In the genomic region with DNA sequence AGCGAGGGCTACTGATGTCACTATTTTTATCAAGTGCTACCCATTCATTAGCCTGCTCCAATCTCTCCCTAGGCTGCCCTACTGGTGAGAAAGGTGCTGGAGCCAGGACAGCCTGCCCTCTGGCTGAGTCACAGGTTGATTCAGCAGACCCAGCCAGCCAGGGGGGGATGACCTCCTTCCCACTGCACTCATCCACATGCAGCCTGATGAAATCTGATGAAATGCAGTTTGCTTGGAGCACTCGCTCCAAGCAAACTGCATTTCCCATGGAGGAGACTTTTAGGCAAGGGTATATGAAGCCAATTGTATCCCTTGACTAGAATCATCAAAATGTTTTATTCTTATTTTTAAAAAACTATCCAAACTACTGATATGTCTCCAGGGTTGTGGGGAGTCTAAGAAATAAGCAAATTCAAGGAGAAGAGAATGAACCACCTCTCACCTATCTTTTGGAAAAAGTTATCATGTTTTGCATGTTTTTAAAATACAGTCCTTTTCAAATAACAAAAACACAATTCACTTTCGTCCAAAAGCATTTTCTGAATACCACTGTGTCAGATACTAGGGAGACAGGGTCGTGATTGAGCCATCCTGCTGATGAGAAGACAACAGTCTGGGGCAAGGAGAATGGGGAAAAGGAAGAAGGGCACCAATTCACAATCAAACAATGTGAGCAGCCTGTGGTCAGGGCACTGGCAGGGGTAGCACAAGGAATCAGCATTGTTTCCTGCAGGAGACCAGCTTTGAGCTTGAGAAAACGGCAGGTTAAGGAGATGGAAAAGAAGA, we compare ENCODE assay signal across 10 cellular contexts.
A peak's percentile ranks its signal among the peaks of the same experiment; 100 is the strongest.
DNase-seq lines count a peak whose midpoint lies in the region; ATAC-seq and TF ChIP-seq lines count a peak whose summit lies in the region.
"Had no signal": no experiment of that assay in that cellular context is flagged by ENCODE, and none has a peak within 500 bp of the region (broad histone marks: within the 10 kb centered on the region; RNA-seq: fewer than 3 reads in every experiment).

No MANE protein-coding gene starts in this region.

- H3K27me3 ChIP-seq in fibroblast of lung (ENCODE audit: control insufficient read depth, insufficient read depth, low read length), result no peaks in the 10 kb centered on the region

- H2AFZ ChIP-seq in fibroblast of lung (ENCODE audit: low read length), result no peak overlapping the region

- no peaks in the 10 kb centered on the region for H3K36me3 Mint-ChIP-seq in neural crest cell (ENCODE audit: low read depth)
- no peaks in the 10 kb centered on the region for H3K36me3 Mint-ChIP-seq in activated T-helper 2 cell treated with anti-CD3 and anti-CD28 coated beads, Interferon-gamma antibody, Interleukin-2, Interleukin-4, amounts not matched to agents 10 μg/mL and 5 μg/mL and 100 μg/mL, durations not matched to agents 14 hours and 24 hours and 36 hours (ENCODE audit: low read depth)
- no peaks in the 10 kb centered on the region for H3K36me3 Mint-ChIP-seq in activated naive CD8-positive, alpha-beta T cell treated with anti-CD3 and anti-CD28 coated beads for 36 hours
- H3K36me3 Mint-ChIP-seq: activated naive CD4-positive, alpha-beta T cell treated with anti-CD3 and anti-CD28 coated beads, Interleukin-2, amount 50 U/mL, for 72 hours had no signal

- H3K4me2 ChIP-seq in fibroblast of lung (ENCODE audit: extremely low read depth, insufficient read depth, low read length), result no peak overlapping the region

- DNase-seq in Daoy (ENCODE audit: low read depth) (peak; percentile 96), RPMI7951 (ENCODE audit: low read depth) (peak; percentile 85), fibroblast of lung (ENCODE audit: low read depth in 2 of 2) (peak; percentile 97 to 98), neural crest cell (ENCODE audit: low read depth, low spot score) (no peak), activated gamma-delta T cell (lab: John Stamatoyannopoulos, UW) (no peak)
- no peak for DNase-seq in activated T-helper 2 cell treated with anti-CD3 and anti-CD28 coated beads, Interferon-gamma antibody, Interleukin-2, Interleukin-4, amounts not matched to agents 10 μg/mL and 5 μg/mL and 100 μg/mL, durations not matched to agents 14 hours and 24 hours and 36 hours (ENCODE audit: low spot score)
- no peak for DNase-seq in activated naive CD8-positive, alpha-beta T cell treated with anti-CD3 and anti-CD28 coated beads for 36 hours
- DNase-seq: stimulated activated naive CD4-positive, alpha-beta T cell had no signal

- no peaks in the 10 kb centered on the region for H3K36me3 ChIP-seq in fibroblast of lung (ENCODE audit: control insufficient read depth, insufficient read depth, low read length)

- no peak overlapping the region for H3K4me3 ChIP-seq in fibroblast of lung (replicated peaks in 1 of 4; ENCODE audit: control extremely low read depth in 1 of 4, insufficient read depth in 1 of 4, low read depth in 3 of 4, low read length in 4 of 4)

- TF ChIP-seq CTCF in fibroblast of lung (conservative IDR thresholded peaks at IDR 0.05 in 1 of 2, IDR thresholded peaks at IDR 0.05 in 1 of 2; ENCODE audit: low read depth in 1 of 2, low read length in 2 of 2) (peak in 1 of 2 donors; percentile 33), neural crest cell (conservative IDR thresholded peaks at IDR 0.05) (no peak)

- H3K27ac Mint-ChIP-seq in neural crest cell (ENCODE audit: unreplicated experiment), result peak overlapping the region; percentile 10
- no peak overlapping the region for H3K27ac Mint-ChIP-seq in activated T-helper 2 cell treated with anti-CD3 and anti-CD28 coated beads, Interferon-gamma antibody, Interleukin-2, Interleukin-4, amounts not matched to agents 10 μg/mL and 5 μg/mL and 100 μg/mL, durations not matched to agents 14 hours and 24 hours and 36 hours
- no peak overlapping the region for H3K27ac Mint-ChIP-seq in activated naive CD8-positive, alpha-beta T cell treated with anti-CD3 and anti-CD28 coated beads for 36 hours
- H3K27ac Mint-ChIP-seq: activated naive CD4-positive, alpha-beta T cell treated with anti-CD3 and anti-CD28 coated beads, Interleukin-2, amount 50 U/mL, for 72 hours had no signal

- H3K79me2 ChIP-seq in fibroblast of lung (ENCODE audit: control insufficient read depth, insufficient read depth, low read length), result no peaks in the 10 kb centered on the region

- peak overlapping the region; percentile 51 for H3K27ac ChIP-seq in fibroblast of lung (ENCODE audit: insufficient read depth, low read length)

- no peaks in the 10 kb centered on the region for H4K20me1 ChIP-seq in fibroblast of lung (ENCODE audit: control insufficient read depth, extremely low read depth, insufficient read depth, low read length)

- no peak overlapping the region for H3K4me3 Mint-ChIP-seq in neural crest cell
- no peak overlapping the region for H3K4me3 Mint-ChIP-seq in activated T-helper 2 cell treated with anti-CD3 and anti-CD28 coated beads, Interferon-gamma antibody, Interleukin-2, Interleukin-4, amounts not matched to agents 10 μg/mL and 5 μg/mL and 100 μg/mL, durations not matched to agents 14 hours and 24 hours and 36 hours (ENCODE audit: low read depth)
- H3K4me3 Mint-ChIP-seq in activated naive CD8-positive, alpha-beta T cell treated with anti-CD3 and anti-CD28 coated beads for 36 hours, result no peak overlapping the region

- peaks cover 12% of the 10 kb centered on the region for H3K4me1 Mint-ChIP-seq in neural crest cell
- no peaks in the 10 kb centered on the region for H3K4me1 Mint-ChIP-seq in activated T-helper 2 cell treated with anti-CD3 and anti-CD28 coated beads, Interferon-gamma antibody, Interleukin-2, Interleukin-4, amounts not matched to agents 10 μg/mL and 5 μg/mL and 100 μg/mL, durations not matched to agents 14 hours and 24 hours and 36 hours (ENCODE audit: low read depth)
- H3K4me1 Mint-ChIP-seq in activated naive CD8-positive, alpha-beta T cell treated with anti-CD3 and anti-CD28 coated beads for 36 hours, result no peaks in the 10 kb centered on the region

- no peak for ATAC-seq in GM18498 (IDR thresholded peaks at IDR 0.05; ENCODE audit: unreplicated experiment)

- peaks cover 2% of the 10 kb centered on the region for H3K27me3 Mint-ChIP-seq in neural crest cell (ENCODE audit: low read depth)
- H3K27me3 Mint-ChIP-seq in activated T-helper 2 cell treated with anti-CD3 and anti-CD28 coated beads, Interferon-gamma antibody, Interleukin-2, Interleukin-4, amounts not matched to agents 10 μg/mL and 5 μg/mL and 100 μg/mL, durations not matched to agents 14 hours and 24 hours and 36 hours (ENCODE audit: low read depth), result no peaks in the 10 kb centered on the region
- no peaks in the 10 kb centered on the region for H3K27me3 Mint-ChIP-seq in activated naive CD8-positive, alpha-beta T cell treated with anti-CD3 and anti-CD28 coated beads for 36 hours

- no peaks in the 10 kb centered on the region for H3K9me3 ChIP-seq in fibroblast of lung (ENCODE audit: control insufficient read depth, insufficient read depth, low read depth, low read length)

- peaks cover 22% of the 10 kb centered on the region for H3K4me1 ChIP-seq in fibroblast of lung (ENCODE audit: control insufficient read depth, extremely low read depth, insufficient read depth, low read length)

- no peaks in the 10 kb centered on the region for H3K9me3 Mint-ChIP-seq in neural crest cell
- H3K9me3 Mint-ChIP-seq in activated T-helper 2 cell treated with anti-CD3 and anti-CD28 coated beads, Interferon-gamma antibody, Interleukin-2, Interleukin-4, amounts not matched to agents 10 μg/mL and 5 μg/mL and 100 μg/mL, durations not matched to agents 14 hours and 24 hours and 36 hours, result no peaks in the 10 kb centered on the region
- no peaks in the 10 kb centered on the region for H3K9me3 Mint-ChIP-seq in activated naive CD8-positive, alpha-beta T cell treated with anti-CD3 and anti-CD28 coated beads for 36 hours
- H3K9me3 Mint-ChIP-seq: activated naive CD4-positive, alpha-beta T cell treated with anti-CD3 and anti-CD28 coated beads, Interleukin-2, amount 50 U/mL, for 72 hours had no signal

- no peak overlapping the region for H3K9ac ChIP-seq in fibroblast of lung (ENCODE audit: insufficient read depth, low read length)

- intact Hi-C loops in activated T-helper 2 cell treated with anti-CD3 and anti-CD28 coated beads, Interferon-gamma antibody, Interleukin-2, Interleukin-4, amounts not matched to agents 10 μg/mL and 5 μg/mL and 100 μg/mL, durations not matched to agents 14 hours and 24 hours and 36 hours (cut with micrococcal nuclease), result no loop called here

Comparison
In these comparisons a context has a peak if more than half of its experiments do, and no peak if none do; other contexts are left out.
1. DNase-seq: peak in Daoy (single experiment), RPMI7951 (single experiment) and fibroblast of lung (2 of 2); none in neural crest cell (single experiment), activated T-helper 2 cell treated with anti-CD3 and anti-CD28 coated beads, Interferon-gamma antibody, Interleukin-2, Interleukin-4, amounts not matched to agents 10 μg/mL and 5 μg/mL and 100 μg/mL, durations not matched to agents 14 hours and 24 hours and 36 hours (single experiment), activated naive CD8-positive, alpha-beta T cell treated with anti-CD3 and anti-CD28 coated beads for 36 hours (single experiment) and activated gamma-delta T cell (single experiment).